ENCODE assay signal across 8 cellular contexts in the genomic region with DNA sequence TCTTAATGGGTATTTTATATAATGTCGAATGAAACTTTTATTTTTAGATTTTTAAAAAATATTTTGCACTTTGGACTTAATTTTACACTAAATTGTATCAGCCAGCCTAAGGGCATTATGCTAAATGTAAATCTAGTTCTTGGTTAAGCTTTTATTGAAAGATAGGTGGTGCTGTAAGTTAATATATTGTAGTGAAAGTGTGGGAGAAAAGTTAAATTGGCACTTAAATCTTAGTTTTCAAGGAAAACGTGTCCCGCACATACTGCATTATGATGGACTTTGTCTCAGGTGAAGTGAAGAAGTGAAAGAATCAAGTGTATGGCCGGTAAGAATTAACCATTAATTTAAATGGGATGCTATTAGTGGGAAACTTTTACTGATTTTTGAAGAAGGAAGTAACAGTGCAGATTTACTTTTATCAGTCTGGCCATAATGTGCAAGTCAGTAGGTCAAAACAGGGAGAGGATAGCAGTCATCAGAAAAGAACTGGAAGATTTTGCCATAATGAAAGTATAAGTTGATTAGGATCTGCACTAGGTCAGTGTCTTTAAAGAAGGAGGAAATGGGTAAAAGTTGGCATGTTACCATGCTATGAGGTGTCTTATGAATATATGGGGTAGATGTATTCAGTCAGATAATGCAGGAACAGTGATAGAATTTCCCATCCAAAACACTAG.
DNase-seq lines count a peak whose midpoint lies in the region; ATAC-seq and TF ChIP-seq lines count a peak whose summit lies in the region.

No MANE protein-coding gene starts in this region.

- H3K4me3 ChIP-seq in coronary artery, result no peak overlapping the region

- H3K27ac Mint-ChIP-seq in osteocyte (ENCODE audit: unreplicated experiment), result peak overlapping the region; percentile 0

- no peaks in the 10 kb centered on the region for H3K27me3 Mint-ChIP-seq in osteocyte (ENCODE audit: unreplicated experiment)

- CTCF ChIA-PET in GM10248 (lab: Yijun Ruan, JAX), result interaction anchor here (0.9 to 1.5 kb wide), 6 partner anchors 8 to 307 kb away, joined by 3 to 4 read pairs (median 3); no protein-coding TSS in a partner anchor

- H3K36me3 Mint-ChIP-seq in osteocyte (ENCODE audit: unreplicated experiment), result peaks cover 8% of the 10 kb centered on the region

- no peak overlapping the region for H3K4me3 Mint-ChIP-seq in osteocyte (ENCODE audit: unreplicated experiment)

- no peaks in the 10 kb centered on the region for H3K9me3 Mint-ChIP-seq in osteocyte (ENCODE audit: unreplicated experiment)

- ATAC-seq in HG03039 (IDR thresholded peaks at IDR 0.05; ENCODE audit: unreplicated experiment) (no peak), HG02610 (IDR thresholded peaks at IDR 0.05; ENCODE audit: unreplicated experiment) (no peak), HG03175 (IDR thresholded peaks at IDR 0.05; ENCODE audit: unreplicated experiment) (no peak)

- DNase-seq in GM10248 (ENCODE audit: extremely low spot score) (peak; percentile 13), NOMO-1 (lab: John Stamatoyannopoulos, UW; ENCODE audit: unreplicated experiment in 2 of 2) (peak; percentile 54 to 76), coronary artery (ENCODE audit: low spot score) (no peak), osteocyte (ENCODE audit: extremely low spot score, unreplicated experiment) (no peak), retina (no peak)

- POLR2A ChIA-PET in GM10248 (lab: Yijun Ruan, JAX), result no interaction called here

- H3K4me1 Mint-ChIP-seq in osteocyte (ENCODE audit: unreplicated experiment), result peaks cover 6% of the 10 kb centered on the region

- no peak for TF ChIP-seq CTCF in GM10248 (IDR thresholded peaks at IDR 0.05; ENCODE audit: control extremely low read depth, extremely low read depth, low read depth, missing control alignments)
- peak; percentile 36 for TF ChIP-seq CTCF in coronary artery (IDR thresholded peaks at IDR 0.05)
- TF ChIP-seq CTCF in osteocyte (IDR thresholded peaks at IDR 0.05), result peak; percentile 68

- H3K27ac ChIP-seq in coronary artery, result no peak overlapping the region

Comparison
In these comparisons a context has a peak if more than half of its experiments do, and no peak if none do; other contexts are left out.
1. DNase-seq: peak in GM10248 (single experiment) and NOMO-1 (2 of 2); none in coronary artery (single experiment), osteocyte (single experiment) and retina (single experiment).